Comparison of ENCODE assay signal across 20 cellular contexts in genomic region chr9:127095416-127095815, GRCh38. TPM values are rescaled to one million over a fixed set of nuclear protein-coding genes. Genes with fewer than 3 reads are reported as not detected.
DNase-seq lines count a peak whose midpoint lies in the region; ATAC-seq and TF ChIP-seq lines count a peak whose summit lies in the region.
"Had no signal": no experiment of that assay in that cellular context is flagged by ENCODE, and none has a peak within 500 bp of the region (broad histone marks: within the 10 kb centered on the region; RNA-seq: fewer than 3 reads in every experiment).

No MANE protein-coding gene starts in this region.

- H3K4me1 Mint-ChIP-seq in stimulated activated effector memory CD8-positive, alpha-beta T cell treated with anti-CD3 and anti-CD28 coated beads, Interleukin-12 subunit alpha, Interleukin-12 subunit beta, amount 100 ng/mL, for 72 hours, result peaks cover 12% of the 10 kb centered on the region

- intact Hi-C loops in left cardiac atrium (cut with DNase I), result no loop called here
- intact Hi-C loops in left ventricle myocardium inferior (cut with micrococcal nuclease), result no loop called here

- peaks cover 35% of the 10 kb centered on the region for H3K36me3 ChIP-seq in left ventricle myocardium inferior
- H3K36me3 ChIP-seq: MG63 had no signal

- no peak overlapping the region for H3K27ac ChIP-seq in left ventricle myocardium inferior (replicated peaks)
- H3K27ac ChIP-seq: 22Rv1, BLaER1, KMS-11 had no signal

- DNase-seq in left cardiac atrium (no peak), left ventricle myocardium inferior (no peak), left kidney (ENCODE audit: low read depth, low spot score) (peak; percentile 63), iPS-NIHi11 (ENCODE audit: low spot score) (no peak), activated T-cell treated with anti-CD3 and anti-CD28 coated beads for 4 hours (no peak)
- DNase-seq in stimulated activated effector memory CD8-positive, alpha-beta T cell treated with anti-CD3 and anti-CD28 coated beads, Interleukin-12 subunit alpha, Interleukin-12 subunit beta, amount 100 ng/mL, for 72 hours (ENCODE audit: low spot score in 2 of 2), result no peak
- DNase-seq: CD8-positive, alpha-beta memory T cell; DND-41; GDM1; MG63; NCI-H187 treated with DMSO at 0.1 percent for 48 hours; NCI-H510A; NCI-H82; Right ventricle myocardium superior had no signal

- peak overlapping the region; percentile 26 for H3K27ac Mint-ChIP-seq in stimulated activated effector memory CD8-positive, alpha-beta T cell treated with anti-CD3 and anti-CD28 coated beads, Interleukin-12 subunit alpha, Interleukin-12 subunit beta, amount 100 ng/mL, for 72 hours

- H3K4me3 ChIP-seq in left ventricle myocardium inferior, result no peak overlapping the region
- H3K4me3 ChIP-seq: BLaER1, MG63 had no signal

- no peaks in the 10 kb centered on the region for H3K9me3 ChIP-seq in left ventricle myocardium inferior (replicated peaks)
- H3K9me3 ChIP-seq: BLaER1, MG63 had no signal

- H3K4me3 Mint-ChIP-seq in stimulated activated effector memory CD8-positive, alpha-beta T cell treated with anti-CD3 and anti-CD28 coated beads, Interleukin-12 subunit alpha, Interleukin-12 subunit beta, amount 100 ng/mL, for 72 hours, result no peak overlapping the region
- H3K4me3 Mint-ChIP-seq: CD8-positive, alpha-beta memory T cell had no signal

- no peaks in the 10 kb centered on the region for H3K36me3 Mint-ChIP-seq in stimulated activated effector memory CD8-positive, alpha-beta T cell treated with anti-CD3 and anti-CD28 coated beads, Interleukin-12 subunit alpha, Interleukin-12 subunit beta, amount 100 ng/mL, for 72 hours

- peak; percentile 18 to 70 for ATAC-seq in left cardiac atrium
- no peak for ATAC-seq in stimulated activated effector memory CD8-positive, alpha-beta T cell treated with anti-CD3 and anti-CD28 coated beads, Interleukin-12 subunit alpha, Interleukin-12 subunit beta, amount 100 ng/mL, for 72 hours
- no peak for ATAC-seq in GM19467 (IDR thresholded peaks at IDR 0.05; ENCODE audit: unreplicated experiment)
- ATAC-seq in GM18868 (IDR thresholded peaks at IDR 0.05; ENCODE audit: unreplicated experiment), result no peak
- ATAC-seq: Panc1 had no signal

- peaks cover 57% of the 10 kb centered on the region for H3K4me1 ChIP-seq in left ventricle myocardium inferior

- H3K9me3 Mint-ChIP-seq in stimulated activated effector memory CD8-positive, alpha-beta T cell treated with anti-CD3 and anti-CD28 coated beads, Interleukin-12 subunit alpha, Interleukin-12 subunit beta, amount 100 ng/mL, for 72 hours, result no peaks in the 10 kb centered on the region
- H3K9me3 Mint-ChIP-seq: CD8-positive, alpha-beta memory T cell had no signal

- TF ChIP-seq CTCF in left ventricle myocardium inferior (IDR thresholded peaks at IDR 0.05; ENCODE audit: borderline replicate concordance), result no peak

- no peaks in the 10 kb centered on the region for H3K27me3 ChIP-seq in left ventricle myocardium inferior (ENCODE audit: low read depth)
- H3K27me3 ChIP-seq: BLaER1, MG63 had no signal

RNA-seq across cellular contexts. Expression of gene ANGPTL2, which starts 27.0 kb away (rescaled TPM):
- total RNA-seq in left cardiac atrium (10 to 100 TPM; 51.8 to 63.1 TPM), left ventricle myocardium inferior (35.7 TPM)
- total RNA-seq: CD8-positive, alpha-beta memory T cell had no signal

Comparison
In these comparisons a context has a peak if more than half of its experiments do, and no peak if none do; other contexts are left out.
1. ATAC-seq: peak in left cardiac atrium (2 of 2); none in stimulated activated effector memory CD8-positive, alpha-beta T cell treated with anti-CD3 and anti-CD28 coated beads, Interleukin-12 subunit alpha, Interleukin-12 subunit beta, amount 100 ng/mL, for 72 hours (single experiment), GM19467 (single experiment) and GM18868 (single experiment).